Comparison of ENCODE assay signal across 32 cellular contexts in genomic region chr2:88024509-88024908, GRCh38. TPM values are rescaled to one million over a fixed set of nuclear protein-coding genes. Genes with fewer than 3 reads are reported as not detected.
DNase-seq lines count a peak whose midpoint lies in the region; ATAC-seq and TF ChIP-seq lines count a peak whose summit lies in the region.
"Had no signal": no experiment of that assay in that cellular context is flagged by ENCODE, and none has a peak within 500 bp of the region (broad histone marks: within the 10 kb centered on the region; RNA-seq: fewer than 3 reads in every experiment).

No MANE protein-coding gene starts in this region.

- ATAC-seq in gastrocnemius medialis = no peak
- ATAC-seq in GM21723 (IDR thresholded peaks at IDR 0.05; ENCODE audit: unreplicated experiment) = no peak
- ATAC-seq: activated CD8-positive, alpha-beta T cell treated with anti-CD3 and anti-CD28 coated beads for 36 hours; CD8-positive, alpha-beta T cell; GM12878; lower lobe of right lung; naive thymus-derived CD8-positive, alpha-beta T cell had no signal

- H3K4me1 ChIP-seq in HAP-1 (peaks cover 4% of the 10 kb centered on the region; the same call in 1 of the 2 replicates), neural progenitor cell (peaks cover 11% of the 10 kb centered on the region), gastrocnemius medialis (no peaks in the 10 kb centered on the region)
- H3K4me1 ChIP-seq: BE2C, lower lobe of right lung, Peyer's patch, tibial nerve had no signal

- H3K27me3 ChIP-seq in HAP-1 (ENCODE audit: low read depth) (no peaks in the 10 kb centered on the region), neural progenitor cell (no peaks in the 10 kb centered on the region), gastrocnemius medialis (no peaks in the 10 kb centered on the region)
- H3K27me3 ChIP-seq: BE2C, dorsolateral prefrontal cortex, Peyer's patch, tibial nerve had no signal

- no peak overlapping the region for H3K4me3 Mint-ChIP-seq in neural progenitor cell
- H3K4me3 Mint-ChIP-seq: activated CD8-positive, alpha-beta T cell treated with anti-CD3 and anti-CD28 coated beads for 36 hours; activated naive CD4-positive, alpha-beta T cell treated with anti-CD3 and anti-CD28 coated beads for 36 hours; CD8-positive, alpha-beta T cell; naive thymus-derived CD8-positive, alpha-beta T cell had no signal

- H3K27me3 Mint-ChIP-seq in neural progenitor cell (ENCODE audit: insufficient read depth, low read depth) = no peaks in the 10 kb centered on the region
- H3K27me3 Mint-ChIP-seq: activated CD8-positive, alpha-beta T cell treated with anti-CD3 and anti-CD28 coated beads for 36 hours; brain; naive thymus-derived CD8-positive, alpha-beta T cell had no signal

- TF ChIP-seq POLR2A in gastrocnemius medialis (IDR thresholded peaks at IDR 0.05) = no peak

- H3K9me3 ChIP-seq in HAP-1 = no peaks in the 10 kb centered on the region
- H3K9me3 ChIP-seq in neural progenitor cell (ENCODE audit: low read depth) = no peaks in the 10 kb centered on the region
- no peaks in the 10 kb centered on the region for H3K9me3 ChIP-seq in gastrocnemius medialis
- H3K9me3 ChIP-seq: BE2C, lower lobe of right lung, Peyer's patch, tibial nerve had no signal

- peaks cover 25% of the 10 kb centered on the region for H3K36me3 Mint-ChIP-seq in neural progenitor cell

- peaks cover 6% of the 10 kb centered on the region for H3F3A ChIP-seq in neural progenitor cell (ENCODE audit: low read depth)

- no peak for TF ChIP-seq CTCF in neural progenitor cell (IDR thresholded peaks at IDR 0.05)
- TF ChIP-seq CTCF in gastrocnemius medialis (IDR thresholded peaks at IDR 0.05 in 4 of 5, conservative IDR thresholded peaks at IDR 0.05 in 1 of 5) = no peak

- H3K79me2 ChIP-seq in neural progenitor cell (ENCODE audit: low read depth) = no peaks in the 10 kb centered on the region

- intact Hi-C loops in gastrocnemius medialis (cut with DNase I; ENCODE audit: low total_unique reads) = no loop called here

- DNase-seq in HAP-1 (ENCODE audit: low spot score in 2 of 2) (peak; percentile 69 to 85), NCI-H526 treated with DMSO at 0.1 percent for 48 hours (lab: John Stamatoyannopoulos, UW) (peak; percentile 88), iPS DF 4.7 (ENCODE audit: extremely low read depth, low spot score) (peak; percentile 91), neural progenitor cell (ENCODE audit: low spot score) (peak; percentile 83), gastrocnemius medialis (no peak), foreskin melanocyte (no peak)
- DNase-seq: activated CD4-positive, alpha-beta T cell treated with anti-CD3 and anti-CD28 coated beads for 1 hour; activated CD8-positive, alpha-beta memory T cell treated with anti-CD3 and anti-CD28 coated beads, Interleukin-2, amount 50 U/mL, for 48 hours; activated CD8-positive, alpha-beta T cell treated with anti-CD3 and anti-CD28 coated beads for 36 hours; activated naive CD4-positive, alpha-beta T cell treated with anti-CD3 and anti-CD28 coated beads for 36 hours; BE2C; CD8-positive, alpha-beta T cell; cerebellar nuclear complex; DMS 273 treated with DMSO at 0.1 percent for 48 hours; dorsolateral prefrontal cortex; HCEC 1CT; hypothalamus; lower lobe of right lung; naive thymus-derived CD8-positive, alpha-beta T cell; NCI-H1092 treated with DMSO at 0.1 percent for 48 hours; NCI-H2227 treated with DMSO at 0.1 percent for 48 hours; Peyer's patch; SHP77; stimulated activated CD4-positive, alpha-beta T cell treated with anti-CD3 and anti-CD28 coated beads, Interleukin-4, amount 100 ng/mL, for 1 hour; T-helper 2 cell had no signal

- peak overlapping the region; percentile 71 for H3K4me2 ChIP-seq in neural progenitor cell

- H3K4me1 Mint-ChIP-seq in neural progenitor cell = no peaks in the 10 kb centered on the region

- no peaks in the 10 kb centered on the region for H4K20me1 ChIP-seq in neural progenitor cell (ENCODE audit: low read depth)

- peak overlapping the region; percentile 92 for H2AFZ ChIP-seq in neural progenitor cell (replicated peaks)

- no peak overlapping the region for H3K9ac ChIP-seq in neural progenitor cell

- no peaks in the 10 kb centered on the region for H3K36me3 ChIP-seq in HAP-1 (replicated peaks)
- H3K36me3 ChIP-seq in neural progenitor cell = no peaks in the 10 kb centered on the region
- peaks cover 0 to 31% of the 10 kb centered on the region in 2 donors for H3K36me3 ChIP-seq in gastrocnemius medialis
- H3K36me3 ChIP-seq: BE2C had no signal

- H3K27ac Mint-ChIP-seq in neural progenitor cell = no peak overlapping the region
- H3K27ac Mint-ChIP-seq: activated CD8-positive, alpha-beta T cell treated with anti-CD3 and anti-CD28 coated beads for 36 hours; activated naive CD4-positive, alpha-beta T cell treated with anti-CD3 and anti-CD28 coated beads for 36 hours; CD8-positive, alpha-beta T cell had no signal

- H3K4me3 ChIP-seq in HAP-1 (no peak overlapping the region), neural progenitor cell (peak overlapping the region; percentile 30), gastrocnemius medialis (no peak overlapping the region)
- H3K4me3 ChIP-seq: dorsolateral prefrontal cortex, GM12878, lower lobe of right lung, Peyer's patch, tibial nerve had no signal

- no peaks in the 10 kb centered on the region for H3K9me3 Mint-ChIP-seq in neural progenitor cell
- H3K9me3 Mint-ChIP-seq: activated CD8-positive, alpha-beta T cell treated with anti-CD3 and anti-CD28 coated beads for 36 hours; CD8-positive, alpha-beta T cell; naive thymus-derived CD8-positive, alpha-beta T cell had no signal

- in situ Hi-C loops in HAP-1 (cut with MboI; ENCODE audit: low sequenced_read_pairs) (no loop called here), gastrocnemius medialis (cut with MboI; ENCODE audit: low sequenced_read_pairs in 4 of 4) (no loop called here)

- H3K27ac ChIP-seq in neural progenitor cell (no peak overlapping the region), gastrocnemius medialis (no peak overlapping the region)
- H3K27ac ChIP-seq: dorsolateral prefrontal cortex, lower lobe of right lung, Peyer's patch had no signal

RNA-seq across cellular contexts. Expression of gene RNU2-63P, which starts 8.2 kb away (rescaled TPM):
- total RNA-seq in neural progenitor cell (ENCODE audit: low replicate concordance) = not detected in 2 replicates
- total RNA-seq in gastrocnemius medialis = not detected
- total RNA-seq: endothelial cell of umbilical vein, lower lobe of right lung, mononuclear cell, osteoblast, tibial nerve had no signal

RNA-seq across cellular contexts. Expression of gene KRCC1, which starts 31.1 kb away (rescaled TPM):
- total RNA-seq in neural progenitor cell (ENCODE audit: low replicate concordance) (24.8 and 33.9 TPM in 2 replicates), gastrocnemius medialis (10 to 100 TPM; 20.0 to 29.5 (median 27.2) TPM)

RNA-seq across cellular contexts. Expression of gene SMYD1, which starts 43.1 kb away (rescaled TPM):
- total RNA-seq in neural progenitor cell (ENCODE audit: low replicate concordance) (not detected in 2 replicates), gastrocnemius medialis (100 to 1,000 TPM; 107 to 214 (median 147) TPM)
- total RNA-seq: activated CD8-positive, alpha-beta T cell treated with anti-CD3 and anti-CD28 coated beads for 36 hours; activated naive CD4-positive, alpha-beta T cell treated with anti-CD3 and anti-CD28 coated beads for 36 hours; CD8-positive, alpha-beta T cell; endothelial cell of umbilical vein; GM12878; lower lobe of right lung; naive thymus-derived CD8-positive, alpha-beta T cell; osteoblast had no signal

Comparison
In these comparisons a context has a peak if more than half of its experiments do, and no peak if none do; other contexts are left out.
1. DNase-seq: peak in HAP-1 (2 of 2), NCI-H526 treated with DMSO at 0.1 percent for 48 hours (single experiment), iPS DF 4.7 (single experiment) and neural progenitor cell (single experiment); none in gastrocnemius medialis (0 of 2) and foreskin melanocyte (single experiment).
2. RNA of gene SMYD1, which starts 43.1 kb away (total RNA-seq): 107 to 214 TPM in gastrocnemius medialis; not detected in neural progenitor cell; every median in the first group is over 100 times any median in the second.